Comparison of ENCODE assay signal across 8 cellular contexts in the genomic region with DNA sequence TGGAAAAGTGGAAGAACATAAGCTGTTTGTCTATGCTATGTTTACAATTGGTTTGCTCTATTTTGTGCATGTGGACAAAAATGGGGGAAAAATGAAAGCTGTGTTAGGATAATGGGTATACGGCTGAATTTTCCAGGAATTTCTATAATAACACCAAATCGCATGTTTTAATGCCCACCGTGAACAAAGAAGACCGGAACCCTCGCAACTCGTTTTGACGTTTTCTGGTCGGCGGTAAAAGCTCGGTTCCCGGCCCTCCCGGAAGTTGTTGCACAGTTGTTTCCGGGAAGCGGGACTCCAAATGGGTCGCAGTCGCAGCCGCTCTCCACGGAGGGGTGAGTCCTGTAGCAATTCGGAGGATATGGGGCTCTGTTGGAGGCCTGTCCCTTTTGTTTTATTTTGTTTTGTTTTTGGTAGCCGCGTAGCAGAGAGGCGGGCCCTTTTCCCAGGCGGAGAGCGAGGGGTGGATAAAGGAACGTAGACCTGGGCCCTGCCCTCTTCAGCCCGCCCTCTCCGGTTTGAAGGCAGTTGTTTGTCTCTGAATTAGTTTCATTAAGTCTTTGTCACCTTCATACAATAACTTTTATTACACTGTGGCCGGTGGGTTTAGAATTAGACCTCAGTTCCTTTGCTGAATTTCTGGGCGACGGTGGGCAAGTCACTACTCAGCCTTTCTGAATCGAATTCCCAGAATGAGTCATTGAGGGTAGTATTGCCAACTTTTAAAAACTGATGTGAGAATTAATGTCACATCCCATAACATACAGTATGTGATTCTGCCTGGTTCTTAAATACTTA. TPM values are rescaled to one million over a fixed set of nuclear protein-coding genes. Genes with fewer than 3 reads are reported as not detected.
DNase-seq lines count a peak whose midpoint lies in the region; ATAC-seq and TF ChIP-seq lines count a peak whose summit lies in the region.

A gene with protein sequence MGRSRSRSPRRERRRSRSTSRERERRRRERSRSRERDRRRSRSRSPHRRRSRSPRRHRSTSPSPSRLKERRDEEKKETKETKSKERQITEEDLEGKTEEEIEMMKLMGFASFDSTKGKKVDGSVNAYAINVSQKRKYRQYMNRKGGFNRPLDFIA (plus strand): TSS at position 273 of the 798 bp plus-strand sequence. CDS start 29 bp downstream, at position 302.

- peak within 1 kb of the TSS; percentile 87 for H3K27ac ChIP-seq in mesodermal cell (ENCODE audit: low read depth, low read length, severe bottlenecking)

- H3K9me3 ChIP-seq in mesodermal cell (ENCODE audit: control insufficient read depth, low read length), result peaks cover 11% of the 10 kb centered on the region

- peaks cover 36% of the 10 kb centered on the region for H3K36me3 ChIP-seq in mesodermal cell (ENCODE audit: control insufficient read depth, insufficient read depth, low read length)

- peaks cover 13% of the 10 kb centered on the region for H3K4me1 ChIP-seq in mesodermal cell (ENCODE audit: control insufficient read depth, insufficient read depth, low read length, poor library complexity, severe bottlenecking)

- peak; percentile 82 for ATAC-seq in GM19043 (IDR thresholded peaks at IDR 0.05; ENCODE audit: low read depth, unreplicated experiment)

- H3K4me3 Mint-ChIP-seq in endothelial cell (ENCODE audit: unreplicated experiment), result peak within 1 kb of the TSS; percentile 96

- 0 to 1% methylated on average over 14 to 18 of the region's 31 CpGs for WGBS in mesodermal cell (ENCODE audit: insufficient coverage in 2 of 2), 2 experiments

- H3K9me3 Mint-ChIP-seq in endothelial cell (ENCODE audit: unreplicated experiment), result no peaks in the 10 kb centered on the region

- H3K36me3 Mint-ChIP-seq in endothelial cell (ENCODE audit: low read depth, unreplicated experiment), result peaks cover 8% of the 10 kb centered on the region

- peak within 1 kb of the TSS; percentile 66 for H3K4me3 ChIP-seq in AG09309 (ENCODE audit: control insufficient read depth, low read depth, low read length)
- peak within 1 kb of the TSS; percentile 90 for H3K4me3 ChIP-seq in mesodermal cell (ENCODE audit: extremely low read depth, insufficient read depth, low read length, poor library complexity, severe bottlenecking)

- H3K27ac Mint-ChIP-seq in endothelial cell (ENCODE audit: unreplicated experiment), result peak within 1 kb of the TSS; percentile 97

- DNase-seq in AG09309 (ENCODE audit: low read depth) (peak; percentile 32), HUDEP-2 (lab: John Stamatoyannopoulos, UW; ENCODE audit: unreplicated experiment in 76 of 76) (peak in 74 of 76 experiments; percentile 9 to 82 (median 64)), OCI-M1 (lab: John Stamatoyannopoulos, UW) (peak; percentile 81), endothelial cell (ENCODE audit: low spot score) (peak; percentile 65)
- DNase-seq in activated CD8-positive, alpha-beta memory T cell treated with anti-CD3 and anti-CD28 coated beads, Interleukin-2, amount 50 U/mL, for 48 hours, result peak; percentile 90
- DNase-seq in stimulated activated CD8-positive, alpha-beta memory T cell treated with anti-CD3 and anti-CD28 coated beads, Interleukin-15, amount 100 ng/mL, for 4 hours (ENCODE audit: low read depth in 2 of 2), result peak; percentile 63

- peaks cover 1% of the 10 kb centered on the region for H3K27me3 Mint-ChIP-seq in endothelial cell (ENCODE audit: unreplicated experiment)

- TF ChIP-seq CTCF in AG09309 (IDR thresholded peaks at IDR 0.05; ENCODE audit: control insufficient read depth, insufficient read depth, low read depth, low read length, missing control alignments) (no peak), endothelial cell (IDR thresholded peaks at IDR 0.05; ENCODE audit: unreplicated experiment) (no peak)

- peaks cover 4% of the 10 kb centered on the region for H3K4me1 Mint-ChIP-seq in endothelial cell (ENCODE audit: unreplicated experiment)

RNA-seq across cellular contexts. Expression of the gene that starts here (rescaled TPM):
- 37.0 TPM for total RNA-seq in endothelial cell (ENCODE audit: unreplicated experiment)
- 48.3 TPM for polyA plus RNA-seq in mesodermal cell (2013, experiment 1 of 2)
- 52.9 TPM for polyA plus RNA-seq in mesodermal cell (2013, experiment 2 of 2)

Comparison
In these comparisons a context has a peak if more than half of its experiments do, and no peak if none do; other contexts are left out.
1. Peak in every context shown above with its lines: DNase-seq, ATAC-seq, H3K4me3 ChIP-seq and H3K27ac ChIP-seq.
2. DNase-seq: peak in every context shown above with its lines; median percentile 90 in activated CD8-positive, alpha-beta memory T cell treated with anti-CD3 and anti-CD28 coated beads, Interleukin-2, amount 50 U/mL, for 48 hours; 81 in OCI-M1; 65 in endothelial cell; 64 in HUDEP-2; 63 in stimulated activated CD8-positive, alpha-beta memory T cell treated with anti-CD3 and anti-CD28 coated beads, Interleukin-15, amount 100 ng/mL, for 4 hours; 32 in AG09309.